11 cellular contexts compared by ENCODE assay signal in the genomic region with DNA sequence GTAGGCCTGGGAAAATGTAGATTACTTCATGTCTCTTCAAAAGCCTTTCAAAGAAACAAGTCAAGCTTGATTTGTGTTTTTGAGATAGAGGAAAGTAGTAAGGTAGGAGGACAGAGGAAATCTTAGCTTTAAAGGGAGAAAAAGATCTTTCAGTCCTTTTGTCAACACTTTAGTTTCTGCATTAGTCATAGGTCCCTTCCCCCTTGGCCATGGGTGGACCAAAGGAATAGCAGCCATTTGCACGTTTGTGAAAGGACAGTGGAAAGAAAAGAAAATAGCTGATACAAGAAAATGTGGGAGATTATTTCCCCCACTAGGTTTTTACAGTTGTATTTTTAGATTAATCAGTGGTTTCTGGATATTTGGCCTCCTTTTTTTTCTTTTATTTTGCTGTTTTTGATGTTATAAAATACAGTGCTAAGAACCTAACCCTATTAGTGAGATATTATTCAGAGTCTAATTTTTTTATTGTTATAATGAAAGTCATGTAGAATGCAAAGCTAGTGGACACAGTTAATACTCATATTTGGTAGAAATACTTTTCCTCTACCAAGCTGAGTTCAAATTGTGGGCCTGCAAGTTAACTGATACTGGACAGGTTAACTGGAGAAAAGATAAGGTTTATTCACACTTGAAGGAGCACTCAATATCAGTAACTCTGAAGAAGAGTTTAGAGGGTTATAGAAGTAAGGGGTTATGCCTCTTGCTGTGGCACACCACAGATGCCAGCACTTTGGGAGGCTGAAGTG.
DNase-seq lines count a peak whose midpoint lies in the region; ATAC-seq and TF ChIP-seq lines count a peak whose summit lies in the region.
"Had no signal": no experiment of that assay in that cellular context is flagged by ENCODE, and none has a peak within 500 bp of the region (broad histone marks: within the 10 kb centered on the region; RNA-seq: fewer than 3 reads in every experiment).

No MANE protein-coding gene starts in this region.

- no peak for TF ChIP-seq CTCF in GM13976 (IDR thresholded peaks at IDR 0.05; ENCODE audit: borderline replicate concordance, control extremely low read depth, extremely low read depth, insufficient read depth, missing control alignments)

- H3K4me1 Mint-ChIP-seq in activated naive CD8-positive, alpha-beta T cell treated with anti-CD3 and anti-CD28 coated beads, Interleukin-2, amount 10 ng/mL, durations not matched to agents 7 days and 5 days: peaks cover 53% of the 10 kb centered on the region
- H3K4me1 Mint-ChIP-seq in natural killer cell treated with Interleukin-12 subunit alpha and Interleukin-12 subunit beta and Interleukin-15 and Interleukin-18, amount 100 ng/mL, for 72 hours (ENCODE audit: low read depth in 2 of 2): peaks cover 59 to 76% of the 10 kb centered on the region in 2 donors

- peak overlapping the region; percentile 67 for H3K4me3 Mint-ChIP-seq in activated naive CD8-positive, alpha-beta T cell treated with anti-CD3 and anti-CD28 coated beads, Interleukin-2, amount 10 ng/mL, durations not matched to agents 7 days and 5 days
- H3K4me3 Mint-ChIP-seq in natural killer cell treated with Interleukin-12 subunit alpha and Interleukin-12 subunit beta and Interleukin-15 and Interleukin-18, amount 100 ng/mL, for 72 hours: peak overlapping the region; percentile 70

- POLR2A ChIA-PET in activated naive CD8-positive, alpha-beta T cell treated with anti-CD3 and anti-CD28 coated beads, Interleukin-2, amount 10 ng/mL, durations not matched to agents 7 days and 5 days (lab: Charles Lee): interaction anchor here (0.5 to 3.4 kb wide), 2 partner anchors 180 to 649 kb away, joined by 3 to 30 read pairs; a partner anchor contains a TSS

- no peaks in the 10 kb centered on the region for H3K9me3 Mint-ChIP-seq in activated naive CD8-positive, alpha-beta T cell treated with anti-CD3 and anti-CD28 coated beads, Interleukin-2, amount 10 ng/mL, durations not matched to agents 7 days and 5 days
- no peaks in the 10 kb centered on the region for H3K9me3 Mint-ChIP-seq in natural killer cell treated with Interleukin-12 subunit alpha and Interleukin-12 subunit beta and Interleukin-15 and Interleukin-18, amount 100 ng/mL, for 72 hours

- ATAC-seq in HG03432 (IDR thresholded peaks at IDR 0.05; ENCODE audit: unreplicated experiment) (peak; percentile 54), GM19023 (IDR thresholded peaks at IDR 0.05; ENCODE audit: unreplicated experiment) (no peak), HG02623 (IDR thresholded peaks at IDR 0.05; ENCODE audit: unreplicated experiment) (no peak)
- no peak for ATAC-seq in activated naive CD8-positive, alpha-beta T cell treated with anti-CD3 and anti-CD28 coated beads, Interleukin-2, amount 10 ng/mL, durations not matched to agents 7 days and 5 days (ENCODE audit: low read depth)
- ATAC-seq in natural killer cell treated with Interleukin-12 subunit alpha and Interleukin-12 subunit beta and Interleukin-15 and Interleukin-18, amount 100 ng/mL, for 72 hours: no peak
- ATAC-seq: Panc1, upper lobe of right lung had no signal

- in situ Hi-C loops in GM13976 (cut with MboI; ENCODE audit: low sequenced_read_pairs, unreplicated experiment): no loop called here

- peak; percentile 24 for DNase-seq in GM13976 (ENCODE audit: low spot score)
- no peak for DNase-seq in activated naive CD8-positive, alpha-beta T cell treated with anti-CD3 and anti-CD28 coated beads, Interleukin-2, amount 10 ng/mL, durations not matched to agents 7 days and 5 days
- DNase-seq in natural killer cell treated with Interleukin-12 subunit alpha and Interleukin-12 subunit beta and Interleukin-15 and Interleukin-18, amount 100 ng/mL, for 72 hours (ENCODE audit: low spot score): no peak
- no peak for DNase-seq in effector CD8-positive, alpha-beta T cell (lab: John Stamatoyannopoulos, UW)
- DNase-seq: activated CD8-positive, alpha-beta memory T cell treated with anti-CD3 and anti-CD28 coated beads, Interleukin-2, amount 50 U/mL, for 48 hours; GOT3; upper lobe of right lung had no signal

- H3K27ac Mint-ChIP-seq in activated naive CD8-positive, alpha-beta T cell treated with anti-CD3 and anti-CD28 coated beads, Interleukin-2, amount 10 ng/mL, durations not matched to agents 7 days and 5 days: peak overlapping the region; percentile 85
- H3K27ac Mint-ChIP-seq in natural killer cell treated with Interleukin-12 subunit alpha and Interleukin-12 subunit beta and Interleukin-15 and Interleukin-18, amount 100 ng/mL, for 72 hours: peak overlapping the region; percentile 61 to 88

- peaks cover 34% of the 10 kb centered on the region for H3K36me3 Mint-ChIP-seq in activated naive CD8-positive, alpha-beta T cell treated with anti-CD3 and anti-CD28 coated beads, Interleukin-2, amount 10 ng/mL, durations not matched to agents 7 days and 5 days
- peaks cover 5% of the 10 kb centered on the region for H3K36me3 Mint-ChIP-seq in natural killer cell treated with Interleukin-12 subunit alpha and Interleukin-12 subunit beta and Interleukin-15 and Interleukin-18, amount 100 ng/mL, for 72 hours

- no peaks in the 10 kb centered on the region for H3K27me3 Mint-ChIP-seq in activated naive CD8-positive, alpha-beta T cell treated with anti-CD3 and anti-CD28 coated beads, Interleukin-2, amount 10 ng/mL, durations not matched to agents 7 days and 5 days
- no peaks in the 10 kb centered on the region for H3K27me3 Mint-ChIP-seq in natural killer cell treated with Interleukin-12 subunit alpha and Interleukin-12 subunit beta and Interleukin-15 and Interleukin-18, amount 100 ng/mL, for 72 hours
